In the genomic region with DNA sequence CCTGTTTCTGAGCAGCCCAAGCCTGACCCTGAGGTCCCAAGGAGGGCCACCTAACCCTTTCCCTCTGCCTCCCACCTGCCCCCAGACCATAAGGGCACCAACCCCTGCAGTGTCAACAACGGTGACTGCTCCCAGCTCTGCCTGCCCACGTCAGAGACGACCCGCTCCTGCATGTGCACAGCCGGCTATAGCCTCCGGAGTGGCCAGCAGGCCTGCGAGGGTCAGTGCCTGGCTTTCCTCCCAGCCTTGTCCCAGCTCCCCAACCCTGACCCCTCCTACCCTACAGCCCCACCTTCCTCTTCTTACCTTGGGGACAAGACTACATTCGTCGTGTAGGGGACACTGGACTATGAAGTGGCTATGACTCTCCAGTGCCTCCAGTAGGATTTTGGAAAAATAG, we compare ENCODE assay signal across 1 cellular context.
TF ChIP-seq lines count a peak whose summit lies in the region.

No MANE protein-coding gene starts in this region.

TF ChIP-seq in WTC11, 78 proteins besides CTCF, POLR2A, EP300 and RAD21:
- TF ChIP-seq, protein P1, sequence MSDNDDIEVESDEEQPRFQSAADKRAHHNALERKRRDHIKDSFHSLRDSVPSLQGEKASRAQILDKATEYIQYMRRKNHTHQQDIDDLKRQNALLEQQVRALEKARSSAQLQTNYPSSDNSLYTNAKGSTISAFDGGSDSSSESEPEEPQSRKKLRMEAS (CRISPR knock-in tag; IDR thresholded peaks at IDR 0.05), result no peak
- TF ChIP-seq, protein P2, sequence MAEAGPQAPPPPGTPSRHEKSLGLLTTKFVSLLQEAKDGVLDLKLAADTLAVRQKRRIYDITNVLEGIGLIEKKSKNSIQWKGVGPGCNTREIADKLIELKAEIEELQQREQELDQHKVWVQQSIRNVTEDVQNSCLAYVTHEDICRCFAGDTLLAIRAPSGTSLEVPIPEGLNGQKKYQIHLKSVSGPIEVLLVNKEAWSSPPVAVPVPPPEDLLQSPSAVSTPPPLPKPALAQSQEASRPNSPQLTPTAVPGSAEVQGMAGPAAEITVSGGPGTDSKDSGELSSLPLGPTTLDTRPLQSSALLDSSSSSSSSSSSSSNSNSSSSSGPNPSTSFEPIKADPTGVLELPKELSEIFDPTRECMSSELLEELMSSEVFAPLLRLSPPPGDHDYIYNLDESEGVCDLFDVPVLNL (CRISPR knock-in tag; IDR thresholded peaks at IDR 0.05; ENCODE audit: borderline replicate concordance, low read depth), result 0 out of 2 replicates have a peak, but pooled peaks have one; percentile 22
- TF ChIP-seq, protein P3, sequence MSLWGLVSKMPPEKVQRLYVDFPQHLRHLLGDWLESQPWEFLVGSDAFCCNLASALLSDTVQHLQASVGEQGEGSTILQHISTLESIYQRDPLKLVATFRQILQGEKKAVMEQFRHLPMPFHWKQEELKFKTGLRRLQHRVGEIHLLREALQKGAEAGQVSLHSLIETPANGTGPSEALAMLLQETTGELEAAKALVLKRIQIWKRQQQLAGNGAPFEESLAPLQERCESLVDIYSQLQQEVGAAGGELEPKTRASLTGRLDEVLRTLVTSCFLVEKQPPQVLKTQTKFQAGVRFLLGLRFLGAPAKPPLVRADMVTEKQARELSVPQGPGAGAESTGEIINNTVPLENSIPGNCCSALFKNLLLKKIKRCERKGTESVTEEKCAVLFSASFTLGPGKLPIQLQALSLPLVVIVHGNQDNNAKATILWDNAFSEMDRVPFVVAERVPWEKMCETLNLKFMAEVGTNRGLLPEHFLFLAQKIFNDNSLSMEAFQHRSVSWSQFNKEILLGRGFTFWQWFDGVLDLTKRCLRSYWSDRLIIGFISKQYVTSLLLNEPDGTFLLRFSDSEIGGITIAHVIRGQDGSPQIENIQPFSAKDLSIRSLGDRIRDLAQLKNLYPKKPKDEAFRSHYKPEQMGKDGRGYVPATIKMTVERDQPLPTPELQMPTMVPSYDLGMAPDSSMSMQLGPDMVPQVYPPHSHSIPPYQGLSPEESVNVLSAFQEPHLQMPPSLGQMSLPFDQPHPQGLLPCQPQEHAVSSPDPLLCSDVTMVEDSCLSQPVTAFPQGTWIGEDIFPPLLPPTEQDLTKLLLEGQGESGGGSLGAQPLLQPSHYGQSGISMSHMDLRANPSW (CRISPR knock-in tag; conservative IDR thresholded peaks at IDR 0.05; ENCODE audit: low read depth), result no peak
- TF ChIP-seq NFE2L1 (CRISPR knock-in tag; IDR thresholded peaks at IDR 0.05), result no peak
- TF ChIP-seq SMAD4 (CRISPR knock-in tag; IDR thresholded peaks at IDR 0.05), result no peak
- TF ChIP-seq, protein P4, sequence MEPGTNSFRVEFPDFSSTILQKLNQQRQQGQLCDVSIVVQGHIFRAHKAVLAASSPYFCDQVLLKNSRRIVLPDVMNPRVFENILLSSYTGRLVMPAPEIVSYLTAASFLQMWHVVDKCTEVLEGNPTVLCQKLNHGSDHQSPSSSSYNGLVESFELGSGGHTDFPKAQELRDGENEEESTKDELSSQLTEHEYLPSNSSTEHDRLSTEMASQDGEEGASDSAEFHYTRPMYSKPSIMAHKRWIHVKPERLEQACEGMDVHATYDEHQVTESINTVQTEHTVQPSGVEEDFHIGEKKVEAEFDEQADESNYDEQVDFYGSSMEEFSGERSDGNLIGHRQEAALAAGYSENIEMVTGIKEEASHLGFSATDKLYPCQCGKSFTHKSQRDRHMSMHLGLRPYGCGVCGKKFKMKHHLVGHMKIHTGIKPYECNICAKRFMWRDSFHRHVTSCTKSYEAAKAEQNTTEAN (CRISPR knock-in tag; IDR thresholded peaks at IDR 0.05), result no peak
TF ChIP-seq in WTC11: peak in this region for 1.
